ENCODE assay signal across 1 cellular context in genomic region chr14:64298773-64299172, GRCh38.
TF ChIP-seq lines count a peak whose summit lies in the region.

No MANE protein-coding gene starts in this region.

TF ChIP-seq in HepG2, 621 proteins besides CTCF, POLR2A, EP300 and RAD21:
- TF ChIP-seq DPF2 (CRISPR knock-in tag; IDR thresholded peaks at IDR 0.05; ENCODE audit: borderline replicate concordance, low read depth) (no peak), MIXL1 (CRISPR knock-in tag; IDR thresholded peaks at IDR 0.05) (no peak), ZBTB7B (CRISPR knock-in tag; IDR thresholded peaks at IDR 0.05) (no peak), EZH2 (conservative IDR thresholded peaks at IDR 0.05; ENCODE audit: low read depth, low read length) (no peak), ATF1 (CRISPR knock-in tag; IDR thresholded peaks at IDR 0.05) (no peak), ZNF768 (CRISPR knock-in tag; IDR thresholded peaks at IDR 0.05) (no peak), SRF (IDR thresholded peaks at IDR 0.05; ENCODE audit: low read depth, low read length) (no peak), ZNF580 (CRISPR knock-in tag; IDR thresholded peaks at IDR 0.05; ENCODE audit: borderline replicate concordance, low read depth) (no peak), ZNF451 (CRISPR knock-in tag; IDR thresholded peaks at IDR 0.05) (no peak), CREB1 (IDR thresholded peaks at IDR 0.05) (no peak), CREB1 (CRISPR knock-in tag; IDR thresholded peaks at IDR 0.05) (no peak), SP4 (CRISPR knock-in tag; IDR thresholded peaks at IDR 0.05) (no peak), MED8 (CRISPR knock-in tag; IDR thresholded peaks at IDR 0.05; ENCODE audit: insufficient replicate concordance) (no peak), CBX1 (IDR thresholded peaks at IDR 0.05; ENCODE audit: low read depth) (no peak), RBAK (CRISPR knock-in tag; IDR thresholded peaks at IDR 0.05) (no peak), ZNF670 (CRISPR knock-in tag; IDR thresholded peaks at IDR 0.05; ENCODE audit: borderline replicate concordance) (no peak), ZNF138 (CRISPR knock-in tag; IDR thresholded peaks at IDR 0.05; ENCODE audit: low read depth) (no peak), KDM6A (CRISPR knock-in tag; IDR thresholded peaks at IDR 0.05; ENCODE audit: low read depth) (no peak)
